8 cellular contexts compared by ENCODE assay signal in genomic region chr20:36572701-36573102, GRCh38. TPM values are rescaled to one million over a fixed set of nuclear protein-coding genes. Genes with fewer than 3 reads are reported as not detected.
DNase-seq lines count a peak whose midpoint lies in the region; ATAC-seq lines count a peak whose summit lies in the region.

No MANE protein-coding gene starts in this region.

- H3K9me3 ChIP-seq in mucosa of stomach (ENCODE audit: control insufficient read depth, low read length) = no peaks in the 10 kb centered on the region

- ATAC-seq in GM18868 (IDR thresholded peaks at IDR 0.05; ENCODE audit: unreplicated experiment) = peak; percentile 23
- ATAC-seq in HG03432 (IDR thresholded peaks at IDR 0.05; ENCODE audit: unreplicated experiment) = peak; percentile 14
- ATAC-seq in HG02870 (IDR thresholded peaks at IDR 0.05; ENCODE audit: unreplicated experiment) = no peak
- ATAC-seq in GM19455 (IDR thresholded peaks at IDR 0.05; ENCODE audit: unreplicated experiment) = no peak

- DNase-seq in activated CD4-positive, alpha-beta T cell treated with anti-CD3 and anti-CD28 coated beads for 4 hours = peak; percentile 72 to 75
- peak; percentile 32 for DNase-seq in dermis blood vessel endothelial cell
- peak in 5 of 6 experiments; percentile 55 to 86 (median 67) for DNase-seq in stimulated activated naive CD4-positive, alpha-beta T cell (lab: John Stamatoyannopoulos, UW)

- H3K4me3 ChIP-seq in mucosa of stomach (ENCODE audit: low read length) = peak overlapping the region; percentile 18

- H3K4me1 ChIP-seq in mucosa of stomach (ENCODE audit: control insufficient read depth, insufficient read depth, low read length) = peaks cover 15% of the 10 kb centered on the region

- no peaks in the 10 kb centered on the region for H3K27me3 ChIP-seq in mucosa of stomach (ENCODE audit: control insufficient read depth, insufficient read depth, low read length)

- H3K9ac ChIP-seq in mucosa of stomach (ENCODE audit: low read length) = peak overlapping the region; percentile 70

- H3K36me3 ChIP-seq in mucosa of stomach (ENCODE audit: control insufficient read depth, insufficient read depth, low read length) = no peaks in the 10 kb centered on the region

RNA-seq across cellular contexts. Expression of gene TGIF2, which starts 0.7 kb away (rescaled TPM):
- 22.3 and 23.1 TPM in 2 replicates for total RNA-seq in dermis blood vessel endothelial cell

RNA-seq across cellular contexts. Expression of gene MYL9, which starts 31.4 kb away (rescaled TPM):
- total RNA-seq in dermis blood vessel endothelial cell = 1.9 and 3.7 TPM in 2 replicates

RNA-seq across cellular contexts. Expression of gene RAB5IF, which starts 32.9 kb away (rescaled TPM):
- total RNA-seq in dermis blood vessel endothelial cell = 93.5 and 100 TPM in 2 replicates

Comparison
In these comparisons a context has a peak if more than half of its experiments do, and no peak if none do; other contexts are left out.
1. ATAC-seq: peak in GM18868 (single experiment) and HG03432 (single experiment); none in HG02870 (single experiment) and GM19455 (single experiment).
2. Peak in every context shown above with its lines, with median percentiles within 50 percentile points of each other: DNase-seq.